ENCODE assay signal across 9 cellular contexts in genomic region chr14:31261859-31262739, GRCh38. TPM values are rescaled to one million over a fixed set of nuclear protein-coding genes. Genes with fewer than 3 reads are reported as not detected.
A peak's percentile ranks its signal among the peaks of the same experiment; 100 is the strongest.
DNase-seq lines count a peak whose midpoint lies in the region; ATAC-seq and TF ChIP-seq lines count a peak whose summit lies in the region.
"Had no signal": no experiment of that assay in that cellular context is flagged by ENCODE, and none has a peak within 500 bp of the region (broad histone marks: within the 10 kb centered on the region; RNA-seq: fewer than 3 reads in every experiment).

No MANE protein-coding gene starts in this region.

- intact Hi-C loops in A673 (cut with micrococcal nuclease; ENCODE audit: unreplicated experiment), result no loop called here
- intact Hi-C loops in left colon (cut with DNase I, micrococcal nuclease), result no loop called here

- no TSS peak for BruUV-seq in A673 (replicated peaks; lab: Mats Ljungman, UMichigan)

- H3K4me3 ChIP-seq in A673 (ENCODE audit: low read depth, low read length, poor library complexity, severe bottlenecking) (no peak overlapping the region), SU-DHL-6 (ENCODE audit: insufficient read depth, low read length, poor library complexity, severe bottlenecking) (no peak overlapping the region)

- TF ChIP-seq CTCF in A673 (conservative IDR thresholded peaks at IDR 0.05; ENCODE audit: low read depth, low read length) (no peak), SU-DHL-6 (IDR thresholded peaks at IDR 0.05; ENCODE audit: insufficient read depth, low read length, poor library complexity, severe bottlenecking) (no peak), progenitor cell of endocrine pancreas (IDR thresholded peaks at IDR 0.05; ENCODE audit: unreplicated experiment) (no peak)

- no peaks in the 10 kb centered on the region for H3K36me3 ChIP-seq in A673 (ENCODE audit: insufficient read depth, low read length, poor library complexity, severe bottlenecking)
- no peaks in the 10 kb centered on the region for H3K36me3 ChIP-seq in SU-DHL-6 (ENCODE audit: low read length)

- H3K9ac ChIP-seq in SU-DHL-6 (ENCODE audit: low read length), result no peak overlapping the region

- DNase-seq in A673 (ENCODE audit: low spot score), result peak; percentile 62
- no peak for DNase-seq in left colon
- DNase-seq in activated CD4-positive, alpha-beta T cell treated with anti-CD3 and anti-CD28 coated beads, Interleukin-2, amount 50 U/mL, for 1 hour, result no peak
- no peak for DNase-seq in progenitor cell of endocrine pancreas (ENCODE audit: low spot score, unreplicated experiment)
- DNase-seq in HK-2 (ENCODE audit: unreplicated experiment), result no peak
- DNase-seq: CD8-positive, alpha-beta memory T cell had no signal

- peaks cover 4% of the 10 kb centered on the region for H3K4me1 ChIP-seq in A673 (ENCODE audit: insufficient read depth, low read length, poor library complexity, severe bottlenecking)

- no peaks in the 10 kb centered on the region for H3K4me1 Mint-ChIP-seq in progenitor cell of endocrine pancreas (ENCODE audit: low read depth)

- no peak overlapping the region for H3K4me3 Mint-ChIP-seq in progenitor cell of endocrine pancreas (ENCODE audit: low read depth)
- H3K4me3 Mint-ChIP-seq: CD8-positive, alpha-beta memory T cell had no signal

- peak; percentile 43 for ATAC-seq in HG03460 (IDR thresholded peaks at IDR 0.05; ENCODE audit: unreplicated experiment)
- peak; percentile 25 for ATAC-seq in left colon
- no peak for ATAC-seq in GM18520 (IDR thresholded peaks at IDR 0.05; ENCODE audit: unreplicated experiment)

- H3K27me3 ChIP-seq in A673 (replicated peaks; ENCODE audit: insufficient read depth, low read depth, low read length, poor library complexity), result no peaks in the 10 kb centered on the region
- H3K27me3 ChIP-seq in SU-DHL-6 (ENCODE audit: low read length), result no peaks in the 10 kb centered on the region

- no peaks in the 10 kb centered on the region for H3K79me2 ChIP-seq in SU-DHL-6 (ENCODE audit: insufficient read depth, low read length)

- H3K27ac Mint-ChIP-seq in progenitor cell of endocrine pancreas, result no peak overlapping the region

- peak overlapping the region; percentile 63 for H2AFZ ChIP-seq in SU-DHL-6 (ENCODE audit: low read depth, low read length, severe bottlenecking)

- peaks cover 6% of the 10 kb centered on the region for H3K9me3 Mint-ChIP-seq in progenitor cell of endocrine pancreas (ENCODE audit: low read depth)
- H3K9me3 Mint-ChIP-seq: CD8-positive, alpha-beta memory T cell had no signal

- no peaks in the 10 kb centered on the region for H3K36me3 Mint-ChIP-seq in progenitor cell of endocrine pancreas (ENCODE audit: insufficient read depth)

- POLR2A ChIA-PET in A673 (lab: Charles Lee; ENCODE audit: low non-redundant PET), result interaction anchor here (0.6 kb wide), 1 partner anchor 92 kb away, joined by 7 read pairs; no protein-coding TSS in a partner anchor

- no peaks in the 10 kb centered on the region for H4K20me1 ChIP-seq in SU-DHL-6 (ENCODE audit: low read depth, low read length)

- no peaks in the 10 kb centered on the region for H3F3A ChIP-seq in SU-DHL-6 (ENCODE audit: insufficient read depth)

- H3K9me3 ChIP-seq in A673 (ENCODE audit: low read depth, low read length, poor library complexity, severe bottlenecking) (no peaks in the 10 kb centered on the region), SU-DHL-6 (ENCODE audit: insufficient read depth, low read length) (no peaks in the 10 kb centered on the region)

- no peak overlapping the region for H3K27ac ChIP-seq in A673 (ENCODE audit: low read depth, low read length, poor library complexity, severe bottlenecking)
- no peak overlapping the region for H3K27ac ChIP-seq in SU-DHL-6 (ENCODE audit: low read depth, low read length)

- H3K27me3 Mint-ChIP-seq in progenitor cell of endocrine pancreas, result no peaks in the 10 kb centered on the region
- H3K27me3 Mint-ChIP-seq: CD8-positive, alpha-beta memory T cell had no signal

- H3K4me2 ChIP-seq in SU-DHL-6 (ENCODE audit: low read depth, low read length, poor library complexity, severe bottlenecking), result no peak overlapping the region

- no peaks in the 10 kb centered on the region for H3K9me2 ChIP-seq in SU-DHL-6 (replicated peaks; ENCODE audit: insufficient read depth, low read length)

- CTCF ChIA-PET in A673 (lab: Charles Lee), result no interaction called here

RNA-seq across cellular contexts. Expression of gene HECTD1, which starts 54.5 kb away (rescaled TPM):
- total RNA-seq in A673 (2021), result 138 and 156 TPM in 2 replicates
- total RNA-seq in left colon, result 100 to 1,000 TPM; 129 to 142 TPM
- 154 and 163 TPM in 2 replicates for total RNA-seq in progenitor cell of endocrine pancreas
